In the genomic region with DNA sequence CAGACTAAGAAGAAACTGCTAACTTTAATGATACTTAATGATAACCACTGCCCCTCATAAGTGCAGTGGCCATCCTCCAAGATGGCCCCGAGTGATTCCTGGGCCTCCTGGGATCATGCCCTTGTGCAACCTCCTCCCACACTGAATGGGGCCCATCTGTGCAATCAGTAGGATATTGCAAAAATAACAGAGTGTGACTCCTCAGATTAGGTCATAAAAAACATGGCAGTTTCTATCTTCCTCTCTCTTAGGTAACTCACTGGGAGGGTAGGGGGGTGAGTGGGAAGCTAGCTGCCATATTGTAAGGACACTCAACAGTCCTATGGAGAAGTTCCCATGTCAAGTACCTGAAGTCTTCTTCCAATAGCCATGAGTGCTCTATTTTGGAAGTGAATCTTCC, we compare ENCODE assay signal across 23 cellular contexts.
DNase-seq lines count a peak whose midpoint lies in the region; ATAC-seq and TF ChIP-seq lines count a peak whose summit lies in the region.
"Had no signal": no experiment of that assay in that cellular context is flagged by ENCODE, and none has a peak within 500 bp of the region (broad histone marks: within the 10 kb centered on the region; RNA-seq: fewer than 3 reads in every experiment).

No MANE protein-coding gene starts in this region.

- H3K4me3 Mint-ChIP-seq in neural progenitor cell: no peak overlapping the region
- H3K4me3 Mint-ChIP-seq: B cell; CD4-positive, CD25-positive, alpha-beta regulatory T cell had no signal

- no peak overlapping the region for H3K9ac ChIP-seq in SK-N-MC (ENCODE audit: insufficient read length)
- H3K9ac ChIP-seq in neural progenitor cell: no peak overlapping the region
- H3K9ac ChIP-seq: SK-N-SH had no signal

- peaks cover 2% of the 10 kb centered on the region for H3K9me3 Mint-ChIP-seq in neural progenitor cell

- DNase-seq in DMS 273 (lab: John Stamatoyannopoulos, UW; ENCODE audit: unreplicated experiment) (peak; percentile 19), DMS 273 treated with DMSO at 0.1 percent for 48 hours (lab: John Stamatoyannopoulos, UW) (no peak), MV-4-11 (lab: John Stamatoyannopoulos, UW) (peak; percentile 65), SK-N-MC (ENCODE audit: low read depth, low spot score) (no peak), fibroblast of mammary gland (ENCODE audit: low read depth) (peak; percentile 61), neural progenitor cell (ENCODE audit: low spot score) (no peak), GM13976 (ENCODE audit: low spot score) (no peak)
- DNase-seq: CD4-positive, CD25-positive, alpha-beta regulatory T cell; DMS153; GDM1; KBM-7; NCI-H1092 treated with DMSO at 0.1 percent for 48 hours; NCI-H146; NCI-H2081; NCI-H2227 treated with DMSO at 0.1 percent for 48 hours; NCI-H510A treated with DMSO at 0.1 percent for 48 hours; Peyer's patch; SK-N-SH; T-helper 1 cell had no signal

- no peaks in the 10 kb centered on the region for H3F3A ChIP-seq in neural progenitor cell (ENCODE audit: low read depth)

- in situ Hi-C loops in GM13976 (cut with MboI; ENCODE audit: low sequenced_read_pairs, unreplicated experiment): no loop called here

- TF ChIP-seq CTCF in fibroblast of mammary gland (conservative IDR thresholded peaks at IDR 0.05; ENCODE audit: control insufficient read depth, insufficient read depth, low read depth, low read length) (no peak), neural progenitor cell (IDR thresholded peaks at IDR 0.05) (no peak), GM13976 (IDR thresholded peaks at IDR 0.05; ENCODE audit: borderline replicate concordance, control extremely low read depth, extremely low read depth, insufficient read depth, missing control alignments) (no peak)

- no peaks in the 10 kb centered on the region for H3K4me1 ChIP-seq in neural progenitor cell

- peaks cover 11% of the 10 kb centered on the region for H3K27me3 Mint-ChIP-seq in neural progenitor cell (ENCODE audit: insufficient read depth, low read depth)

- H3K27ac ChIP-seq in SK-N-MC (peak overlapping the region; percentile 13; the same call in 1 of the 2 replicates), neural progenitor cell (no peak overlapping the region)
- H3K27ac ChIP-seq: 22Rv1, Peyer's patch had no signal

- no peaks in the 10 kb centered on the region for H3K4me1 Mint-ChIP-seq in neural progenitor cell
- H3K4me1 Mint-ChIP-seq: CD4-positive, CD25-positive, alpha-beta regulatory T cell had no signal

- H3K27ac Mint-ChIP-seq in neural progenitor cell: no peak overlapping the region
- H3K27ac Mint-ChIP-seq: B cell had no signal

- H3K36me3 Mint-ChIP-seq in neural progenitor cell: no peaks in the 10 kb centered on the region

- no peaks in the 10 kb centered on the region for H3K79me2 ChIP-seq in neural progenitor cell (ENCODE audit: low read depth)

- H3K36me3 ChIP-seq in SK-N-MC (ENCODE audit: insufficient read depth, low read length) (no peaks in the 10 kb centered on the region), neural progenitor cell (no peaks in the 10 kb centered on the region)
- H3K36me3 ChIP-seq: Peyer's patch had no signal

- no peaks in the 10 kb centered on the region for H3K27me3 ChIP-seq in neural progenitor cell
- H3K27me3 ChIP-seq: Peyer's patch had no signal

- ATAC-seq in HG03378 (IDR thresholded peaks at IDR 0.05; ENCODE audit: unreplicated experiment): no peak
- ATAC-seq: Right ventricle myocardium inferior had no signal

- no peak overlapping the region for H3K4me2 ChIP-seq in neural progenitor cell
- H3K4me2 ChIP-seq: SK-N-SH had no signal

- H3K9me3 ChIP-seq in SK-N-MC (ENCODE audit: low read depth, low read length): no peaks in the 10 kb centered on the region
- no peaks in the 10 kb centered on the region for H3K9me3 ChIP-seq in neural progenitor cell (ENCODE audit: low read depth)
- H3K9me3 ChIP-seq: Peyer's patch, SK-N-SH had no signal

- H4K20me1 ChIP-seq in neural progenitor cell (ENCODE audit: low read depth): no peaks in the 10 kb centered on the region

- no peak overlapping the region for H2AFZ ChIP-seq in neural progenitor cell (replicated peaks)

- H3K4me3 ChIP-seq in SK-N-MC (no peak overlapping the region), fibroblast of mammary gland (ENCODE audit: control insufficient read depth, low read depth, low read length) (no peak overlapping the region), neural progenitor cell (no peak overlapping the region)
- H3K4me3 ChIP-seq: Peyer's patch had no signal

Comparison
In these comparisons a context has a peak if more than half of its experiments do, and no peak if none do; other contexts are left out.
1. DNase-seq: peak in DMS 273 (single experiment), MV-4-11 (single experiment) and fibroblast of mammary gland (single experiment); none in DMS 273 treated with DMSO at 0.1 percent for 48 hours (single experiment), SK-N-MC (single experiment), neural progenitor cell (single experiment) and GM13976 (single experiment).